In genomic region chr1:14826731-14827326, GRCh38 we compare ENCODE assay signal across 11 cellular contexts.
DNase-seq lines count a peak whose midpoint lies in the region; TF ChIP-seq lines count a peak whose summit lies in the region.
"Had no signal": no experiment of that assay in that cellular context is flagged by ENCODE, and none has a peak within 500 bp of the region (broad histone marks: within the 10 kb centered on the region; RNA-seq: fewer than 3 reads in every experiment).

No MANE protein-coding gene starts in this region.

- DNase-seq in SJSA1 (ENCODE audit: low read depth in 1 of 2, low spot score in 2 of 2) (no peak), HCEC 1CT (no peak), foreskin fibroblast (no peak), NOMO-1 treated with dmso at 0.1 percent for 144 hours (lab: John Stamatoyannopoulos, UW; ENCODE audit: unreplicated experiment) (no peak)
- DNase-seq: BE2C; Caco-2; CD8-positive, alpha-beta memory T cell; GF-D8 had no signal

- no peak overlapping the region for H3K27ac ChIP-seq in BLaER1 treated with 17β-estradiol and CSF1 and Interleukin-3, amounts not matched to agents 10 nM and 100 nM
- H3K27ac ChIP-seq in SJSA1 (peak overlapping the region; percentile 57), duodenal mucosa (ENCODE audit: low read depth, low read length) (peak overlapping the region; percentile 4), temporal lobe (ENCODE audit: low read depth, low read length) (peak overlapping the region; percentile 50)

- H3K4me3 ChIP-seq in BLaER1 treated with 17β-estradiol and CSF1 and Interleukin-3, amounts not matched to agents 10 nM and 100 nM, result no peak overlapping the region
- H3K4me3 ChIP-seq in SJSA1 (no peak overlapping the region), duodenal mucosa (ENCODE audit: low read depth in 1 of 2, low read length in 2 of 2) (no peak overlapping the region), foreskin fibroblast (ENCODE audit: low read depth in 1 of 2, low read length in 2 of 2) (no peak overlapping the region)

- peaks cover 0 to 16% (median 8%) of the 10 kb centered on the region in 11 experiments; a peak in 12 of 22 replicates for H3K9me3 ChIP-seq in BLaER1 treated with 17β-estradiol and CSF1 and Interleukin-3, amounts not matched to agents 10 nM and 100 nM (replicated peaks in 1 of 11)
- H3K9me3 ChIP-seq in SJSA1 (replicated peaks), result no peaks in the 10 kb centered on the region
- no peaks in the 10 kb centered on the region for H3K9me3 ChIP-seq in duodenal mucosa (ENCODE audit: control insufficient read depth in 1 of 2, low read length in 2 of 2)
- H3K9me3 ChIP-seq: BE2C, Caco-2 had no signal

- no peaks in the 10 kb centered on the region for H3K36me3 ChIP-seq in BLaER1 treated with 17β-estradiol and CSF1 and Interleukin-3, amounts not matched to agents 10 nM and 100 nM
- H3K36me3 ChIP-seq in SJSA1 (no peaks in the 10 kb centered on the region), duodenal mucosa (ENCODE audit: control insufficient read depth in 1 of 2, insufficient read depth in 2 of 2, low read length in 2 of 2) (no peaks in the 10 kb centered on the region)
- H3K36me3 ChIP-seq: BE2C had no signal

- no peak overlapping the region for H3K9ac ChIP-seq in BLaER1 treated with 17β-estradiol and CSF1 and Interleukin-3, amounts not matched to agents 10 nM and 100 nM
- no peak overlapping the region for H3K9ac ChIP-seq in duodenal mucosa (ENCODE audit: low read depth in 1 of 2, low read length in 2 of 2)

- peak overlapping the region in 9 of 11 experiments; percentile 1 to 43 (median 31); a peak in 9 of 22 replicates for H3K4me2 ChIP-seq in BLaER1 treated with 17β-estradiol and CSF1 and Interleukin-3, amounts not matched to agents 10 nM and 100 nM

- no peak for TF ChIP-seq CTCF in foreskin fibroblast (IDR thresholded peaks at IDR 0.05; ENCODE audit: low read depth, low read length)

- H4K20me1 ChIP-seq in BLaER1 treated with 17β-estradiol and CSF1 and Interleukin-3, amounts not matched to agents 10 nM and 100 nM, result no peaks in the 10 kb centered on the region

- no peaks in the 10 kb centered on the region for H3K27me3 ChIP-seq in BLaER1 treated with 17β-estradiol and CSF1 and Interleukin-3, amounts not matched to agents 10 nM and 100 nM
- H3K27me3 ChIP-seq in SJSA1 (replicated peaks), result no peaks in the 10 kb centered on the region
- H3K27me3 ChIP-seq in duodenal mucosa (ENCODE audit: control insufficient read depth in 1 of 2, insufficient read depth in 2 of 2, low read length in 2 of 2), result no peaks in the 10 kb centered on the region
- H3K27me3 ChIP-seq: BE2C had no signal

- H3K4me1 ChIP-seq in BLaER1 treated with 17β-estradiol and CSF1 and Interleukin-3, amounts not matched to agents 10 nM and 100 nM, result peaks cover 0 to 17% (median 12%) of the 10 kb centered on the region in 10 experiments; a peak in 12 of 20 replicates
- peaks cover 48% of the 10 kb centered on the region for H3K4me1 ChIP-seq in SJSA1 (replicated peaks)
- H3K4me1 ChIP-seq in duodenal mucosa (ENCODE audit: control insufficient read depth in 1 of 2, insufficient read depth in 2 of 2, low read length in 2 of 2), result no peaks in the 10 kb centered on the region
- H3K4me1 ChIP-seq: BE2C, Caco-2 had no signal

Comparison
In these comparisons a context has a peak if more than half of its experiments do, and no peak if none do; other contexts are left out.
1. H3K27ac ChIP-seq: peak in SJSA1 (single experiment), duodenal mucosa (single experiment) and temporal lobe (single experiment); none in BLaER1 treated with 17β-estradiol and CSF1 and Interleukin-3, amounts not matched to agents 10 nM and 100 nM (0 of 11).